Comparison of ENCODE assay signal across 1 cellular context in genomic region chr12:40224439-40225291, GRCh38.
TF ChIP-seq lines count a peak whose summit lies in the region.

TSS of gene LRRK2 (plus strand) at chr12:40224997. CDS start at chr12:40225132, 135 bp downstream.

TF ChIP-seq in HEK293, 187 proteins besides CTCF, POLR2A, EP300 and RAD21 (continued from another document and continues in another):
- TF ChIP-seq, protein P1, sequence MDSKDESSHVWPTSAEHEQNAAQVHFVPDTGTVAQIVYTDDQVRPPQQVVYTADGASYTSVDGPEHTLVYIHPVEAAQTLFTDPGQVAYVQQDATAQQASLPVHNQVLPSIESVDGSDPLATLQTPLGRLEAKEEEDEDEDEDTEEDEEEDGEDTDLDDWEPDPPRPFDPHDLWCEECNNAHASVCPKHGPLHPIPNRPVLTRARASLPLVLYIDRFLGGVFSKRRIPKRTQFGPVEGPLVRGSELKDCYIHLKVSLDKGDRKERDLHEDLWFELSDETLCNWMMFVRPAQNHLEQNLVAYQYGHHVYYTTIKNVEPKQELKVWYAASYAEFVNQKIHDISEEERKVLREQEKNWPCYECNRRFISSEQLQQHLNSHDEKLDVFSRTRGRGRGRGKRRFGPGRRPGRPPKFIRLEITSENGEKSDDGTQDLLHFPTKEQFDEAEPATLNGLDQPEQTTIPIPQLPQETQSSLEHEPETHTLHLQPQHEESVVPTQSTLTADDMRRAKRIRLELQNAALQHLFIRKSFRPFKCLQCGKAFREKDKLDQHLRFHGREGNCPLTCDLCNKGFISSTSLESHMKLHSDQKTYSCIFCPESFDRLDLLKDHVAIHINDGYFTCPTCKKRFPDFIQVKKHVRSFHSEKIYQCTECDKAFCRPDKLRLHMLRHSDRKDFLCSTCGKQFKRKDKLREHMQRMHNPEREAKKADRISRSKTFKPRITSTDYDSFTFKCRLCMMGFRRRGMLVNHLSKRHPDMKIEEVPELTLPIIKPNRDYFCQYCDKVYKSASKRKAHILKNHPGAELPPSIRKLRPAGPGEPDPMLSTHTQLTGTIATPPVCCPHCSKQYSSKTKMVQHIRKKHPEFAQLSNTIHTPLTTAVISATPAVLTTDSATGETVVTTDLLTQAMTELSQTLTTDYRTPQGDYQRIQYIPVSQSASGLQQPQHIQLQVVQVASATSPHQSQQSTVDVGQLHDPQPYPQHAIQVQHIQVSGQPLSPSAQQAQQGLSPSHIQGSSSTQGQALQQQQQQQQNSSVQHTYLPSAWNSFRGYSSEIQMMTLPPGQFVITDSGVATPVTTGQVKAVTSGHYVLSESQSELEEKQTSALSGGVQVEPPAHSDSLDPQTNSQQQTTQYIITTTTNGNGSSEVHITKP (tag by site-specific recombination; IDR thresholded peaks at IDR 0.05), result peak; percentile 99
- TF ChIP-seq ZBTB17 (tag by site-specific recombination; IDR thresholded peaks at IDR 0.05) (peak; percentile 47; the same call in 1 of the 2 replicates), ZNF549 (tag by site-specific recombination; IDR thresholded peaks at IDR 0.05) (peak; percentile 23; the same call in 1 of the 2 replicates), GLIS2 (tag by site-specific recombination; IDR thresholded peaks at IDR 0.05) (peak; percentile 95), ZNF292 (tag by site-specific recombination; IDR thresholded peaks at IDR 0.05; ENCODE audit: borderline replicate concordance, low read depth) (no peak), ZNF26 (tag by site-specific recombination; IDR thresholded peaks at IDR 0.05) (no peak), ZNF501 (tag by site-specific recombination; IDR thresholded peaks at IDR 0.05) (peak; percentile 64), EGR2 (tag by site-specific recombination; IDR thresholded peaks at IDR 0.05; ENCODE audit: low read depth) (peak; percentile 90), ZSCAN30 (tag by site-specific recombination; IDR thresholded peaks at IDR 0.05) (peak; percentile 91), ZNF350 (tag by site-specific recombination; IDR thresholded peaks at IDR 0.05) (no peak), ZNF202 (tag by site-specific recombination; IDR thresholded peaks at IDR 0.05; ENCODE audit: borderline replicate concordance) (no peak), SCRT1 (tag by site-specific recombination; IDR thresholded peaks at IDR 0.05; ENCODE audit: borderline replicate concordance) (no peak), ZNF10 (tag by site-specific recombination; IDR thresholded peaks at IDR 0.05) (0 out of 2 replicates have a peak, but pooled peaks have one; percentile 36), ZSCAN16 (tag by site-specific recombination; IDR thresholded peaks at IDR 0.05) (no peak), YY1 (tag by site-specific recombination; IDR thresholded peaks at IDR 0.05) (peak; percentile 65; the same call in 1 of the 2 replicates), ZNF596 (tag by site-specific recombination; IDR thresholded peaks at IDR 0.05) (0 out of 2 replicates have a peak, but pooled peaks have one; percentile 14), ZXDB (tag by site-specific recombination; IDR thresholded peaks at IDR 0.05) (peak; percentile 89), ZBTB10 (tag by site-specific recombination; IDR thresholded peaks at IDR 0.05) (peak; percentile 52; the same call in 1 of the 2 replicates), OSR2 (tag by site-specific recombination; IDR thresholded peaks at IDR 0.05) (no peak; the same call in 1 of the 2 replicates), ZNF433 (tag by site-specific recombination; IDR thresholded peaks at IDR 0.05; ENCODE audit: low read depth) (no peak), ZNF221 (tag by site-specific recombination; IDR thresholded peaks at IDR 0.05; ENCODE audit: borderline replicate concordance) (no peak), ZFP69B (tag by site-specific recombination; IDR thresholded peaks at IDR 0.05) (peak; percentile 65), KLF1 (tag by site-specific recombination; IDR thresholded peaks at IDR 0.05) (peak; percentile 64), IKZF3 (tag by site-specific recombination; IDR thresholded peaks at IDR 0.05) (peak; percentile 47; the same call in 1 of the 2 replicates), KLF7 (tag by site-specific recombination; IDR thresholded peaks at IDR 0.05; ENCODE audit: borderline replicate concordance) (0 out of 2 replicates have a peak, but pooled peaks have one; percentile 27), ZNF76 (tag by site-specific recombination; IDR thresholded peaks at IDR 0.05; ENCODE audit: borderline replicate concordance, low read depth) (peak; percentile 61; the same call in 1 of the 2 replicates), ZNF621 (tag by site-specific recombination; IDR thresholded peaks at IDR 0.05) (no peak), ZNF112 (tag by site-specific recombination; IDR thresholded peaks at IDR 0.05) (no peak), ZNF654 (tag by site-specific recombination; IDR thresholded peaks at IDR 0.05; ENCODE audit: low read depth) (no peak), SP2 (tag by site-specific recombination; IDR thresholded peaks at IDR 0.05) (peak; percentile 29; the same call in 1 of the 2 replicates), ZBTB8A (tag by site-specific recombination; IDR thresholded peaks at IDR 0.05) (peak; percentile 96), ZNF561 (tag by site-specific recombination; IDR thresholded peaks at IDR 0.05; ENCODE audit: borderline replicate concordance) (peak; percentile 94), ZNF423 (tag by site-specific recombination; IDR thresholded peaks at IDR 0.05) (peak; percentile 94), ZNF624 (tag by site-specific recombination; IDR thresholded peaks at IDR 0.05) (no peak), HOXD13 (CRISPR knock-in tag; IDR thresholded peaks at IDR 0.05; ENCODE audit: borderline replicate concordance) (no peak), ZNF335 (tag by site-specific recombination; conservative IDR thresholded peaks at IDR 0.05) (peak; percentile 56), KLF16 (tag by site-specific recombination; IDR thresholded peaks at IDR 0.05) (peak; percentile 54; the same call in 1 of the 2 replicates)
- TF ChIP-seq, protein P2, sequence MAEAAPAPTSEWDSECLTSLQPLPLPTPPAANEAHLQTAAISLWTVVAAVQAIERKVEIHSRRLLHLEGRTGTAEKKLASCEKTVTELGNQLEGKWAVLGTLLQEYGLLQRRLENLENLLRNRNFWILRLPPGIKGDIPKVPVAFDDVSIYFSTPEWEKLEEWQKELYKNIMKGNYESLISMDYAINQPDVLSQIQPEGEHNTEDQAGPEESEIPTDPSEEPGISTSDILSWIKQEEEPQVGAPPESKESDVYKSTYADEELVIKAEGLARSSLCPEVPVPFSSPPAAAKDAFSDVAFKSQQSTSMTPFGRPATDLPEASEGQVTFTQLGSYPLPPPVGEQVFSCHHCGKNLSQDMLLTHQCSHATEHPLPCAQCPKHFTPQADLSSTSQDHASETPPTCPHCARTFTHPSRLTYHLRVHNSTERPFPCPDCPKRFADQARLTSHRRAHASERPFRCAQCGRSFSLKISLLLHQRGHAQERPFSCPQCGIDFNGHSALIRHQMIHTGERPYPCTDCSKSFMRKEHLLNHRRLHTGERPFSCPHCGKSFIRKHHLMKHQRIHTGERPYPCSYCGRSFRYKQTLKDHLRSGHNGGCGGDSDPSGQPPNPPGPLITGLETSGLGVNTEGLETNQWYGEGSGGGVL (tag by site-specific recombination; IDR thresholded peaks at IDR 0.05), result peak; percentile 69
- TF ChIP-seq, protein P3, sequence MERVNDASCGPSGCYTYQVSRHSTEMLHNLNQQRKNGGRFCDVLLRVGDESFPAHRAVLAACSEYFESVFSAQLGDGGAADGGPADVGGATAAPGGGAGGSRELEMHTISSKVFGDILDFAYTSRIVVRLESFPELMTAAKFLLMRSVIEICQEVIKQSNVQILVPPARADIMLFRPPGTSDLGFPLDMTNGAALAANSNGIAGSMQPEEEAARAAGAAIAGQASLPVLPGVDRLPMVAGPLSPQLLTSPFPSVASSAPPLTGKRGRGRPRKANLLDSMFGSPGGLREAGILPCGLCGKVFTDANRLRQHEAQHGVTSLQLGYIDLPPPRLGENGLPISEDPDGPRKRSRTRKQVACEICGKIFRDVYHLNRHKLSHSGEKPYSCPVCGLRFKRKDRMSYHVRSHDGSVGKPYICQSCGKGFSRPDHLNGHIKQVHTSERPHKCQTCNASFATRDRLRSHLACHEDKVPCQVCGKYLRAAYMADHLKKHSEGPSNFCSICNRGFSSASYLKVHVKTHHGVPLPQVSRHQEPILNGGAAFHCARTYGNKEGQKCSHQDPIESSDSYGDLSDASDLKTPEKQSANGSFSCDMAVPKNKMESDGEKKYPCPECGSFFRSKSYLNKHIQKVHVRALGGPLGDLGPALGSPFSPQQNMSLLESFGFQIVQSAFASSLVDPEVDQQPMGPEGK (tag by site-specific recombination; IDR thresholded peaks at IDR 0.05), result peak; percentile 78
- TF ChIP-seq, protein P4, sequence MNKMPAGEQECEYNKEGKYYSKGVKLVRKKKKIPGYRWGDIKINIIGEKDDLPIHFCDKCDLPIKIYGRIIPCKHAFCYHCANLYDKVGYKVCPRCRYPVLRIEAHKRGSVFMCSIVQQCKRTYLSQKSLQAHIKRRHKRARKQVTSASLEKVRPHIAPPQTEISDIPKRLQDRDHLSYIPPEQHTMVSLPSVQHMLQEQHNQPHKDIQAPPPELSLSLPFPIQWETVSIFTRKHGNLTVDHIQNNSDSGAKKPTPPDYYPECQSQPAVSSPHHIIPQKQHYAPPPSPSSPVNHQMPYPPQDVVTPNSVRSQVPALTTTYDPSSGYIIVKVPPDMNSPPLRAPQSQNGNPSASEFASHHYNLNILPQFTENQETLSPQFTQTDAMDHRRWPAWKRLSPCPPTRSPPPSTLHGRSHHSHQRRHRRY (tag by site-specific recombination; IDR thresholded peaks at IDR 0.05), result no peak
- TF ChIP-seq, protein P5, sequence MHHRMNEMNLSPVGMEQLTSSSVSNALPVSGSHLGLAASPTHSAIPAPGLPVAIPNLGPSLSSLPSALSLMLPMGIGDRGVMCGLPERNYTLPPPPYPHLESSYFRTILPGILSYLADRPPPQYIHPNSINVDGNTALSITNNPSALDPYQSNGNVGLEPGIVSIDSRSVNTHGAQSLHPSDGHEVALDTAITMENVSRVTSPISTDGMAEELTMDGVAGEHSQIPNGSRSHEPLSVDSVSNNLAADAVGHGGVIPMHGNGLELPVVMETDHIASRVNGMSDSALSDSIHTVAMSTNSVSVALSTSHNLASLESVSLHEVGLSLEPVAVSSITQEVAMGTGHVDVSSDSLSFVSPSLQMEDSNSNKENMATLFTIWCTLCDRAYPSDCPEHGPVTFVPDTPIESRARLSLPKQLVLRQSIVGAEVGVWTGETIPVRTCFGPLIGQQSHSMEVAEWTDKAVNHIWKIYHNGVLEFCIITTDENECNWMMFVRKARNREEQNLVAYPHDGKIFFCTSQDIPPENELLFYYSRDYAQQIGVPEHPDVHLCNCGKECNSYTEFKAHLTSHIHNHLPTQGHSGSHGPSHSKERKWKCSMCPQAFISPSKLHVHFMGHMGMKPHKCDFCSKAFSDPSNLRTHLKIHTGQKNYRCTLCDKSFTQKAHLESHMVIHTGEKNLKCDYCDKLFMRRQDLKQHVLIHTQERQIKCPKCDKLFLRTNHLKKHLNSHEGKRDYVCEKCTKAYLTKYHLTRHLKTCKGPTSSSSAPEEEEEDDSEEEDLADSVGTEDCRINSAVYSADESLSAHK (tag by site-specific recombination; IDR thresholded peaks at IDR 0.05), result peak; percentile 31; the same call in 1 of the 2 replicates
- TF ChIP-seq, protein P6, sequence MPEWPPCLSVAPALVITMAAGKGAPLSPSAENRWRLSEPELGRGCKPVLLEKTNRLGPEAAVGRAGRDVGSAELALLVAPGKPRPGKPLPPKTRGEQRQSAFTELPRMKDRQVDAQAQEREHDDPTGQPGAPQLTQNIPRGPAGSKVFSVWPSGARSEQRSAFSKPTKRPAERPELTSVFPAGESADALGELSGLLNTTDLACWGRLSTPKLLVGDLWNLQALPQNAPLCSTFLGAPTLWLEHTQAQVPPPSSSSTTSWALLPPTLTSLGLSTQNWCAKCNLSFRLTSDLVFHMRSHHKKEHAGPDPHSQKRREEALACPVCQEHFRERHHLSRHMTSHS (tag by site-specific recombination; IDR thresholded peaks at IDR 0.05), result no peak
- TF ChIP-seq, protein P7, sequence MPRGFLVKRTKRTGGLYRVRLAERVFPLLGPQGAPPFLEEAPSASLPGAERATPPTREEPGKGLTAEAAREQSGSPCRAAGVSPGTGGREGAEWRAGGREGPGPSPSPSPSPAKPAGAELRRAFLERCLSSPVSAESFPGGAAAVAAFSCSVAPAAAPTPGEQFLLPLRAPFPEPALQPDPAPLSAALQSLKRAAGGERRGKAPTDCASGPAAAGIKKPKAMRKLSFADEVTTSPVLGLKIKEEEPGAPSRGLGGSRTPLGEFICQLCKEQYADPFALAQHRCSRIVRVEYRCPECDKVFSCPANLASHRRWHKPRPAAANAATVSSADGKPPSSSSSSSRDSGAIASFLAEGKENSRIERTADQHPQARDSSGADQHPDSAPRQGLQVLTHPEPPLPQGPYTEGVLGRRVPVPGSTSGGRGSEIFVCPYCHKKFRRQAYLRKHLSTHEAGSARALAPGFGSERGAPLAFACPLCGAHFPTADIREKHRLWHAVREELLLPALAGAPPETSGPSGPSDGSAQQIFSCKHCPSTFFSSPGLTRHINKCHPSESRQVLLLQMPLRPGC (tag by site-specific recombination; IDR thresholded peaks at IDR 0.05), result peak; percentile 38; the same call in 1 of the 2 replicates
